ENCODE assay signal across 16 cellular contexts in the genomic region with DNA sequence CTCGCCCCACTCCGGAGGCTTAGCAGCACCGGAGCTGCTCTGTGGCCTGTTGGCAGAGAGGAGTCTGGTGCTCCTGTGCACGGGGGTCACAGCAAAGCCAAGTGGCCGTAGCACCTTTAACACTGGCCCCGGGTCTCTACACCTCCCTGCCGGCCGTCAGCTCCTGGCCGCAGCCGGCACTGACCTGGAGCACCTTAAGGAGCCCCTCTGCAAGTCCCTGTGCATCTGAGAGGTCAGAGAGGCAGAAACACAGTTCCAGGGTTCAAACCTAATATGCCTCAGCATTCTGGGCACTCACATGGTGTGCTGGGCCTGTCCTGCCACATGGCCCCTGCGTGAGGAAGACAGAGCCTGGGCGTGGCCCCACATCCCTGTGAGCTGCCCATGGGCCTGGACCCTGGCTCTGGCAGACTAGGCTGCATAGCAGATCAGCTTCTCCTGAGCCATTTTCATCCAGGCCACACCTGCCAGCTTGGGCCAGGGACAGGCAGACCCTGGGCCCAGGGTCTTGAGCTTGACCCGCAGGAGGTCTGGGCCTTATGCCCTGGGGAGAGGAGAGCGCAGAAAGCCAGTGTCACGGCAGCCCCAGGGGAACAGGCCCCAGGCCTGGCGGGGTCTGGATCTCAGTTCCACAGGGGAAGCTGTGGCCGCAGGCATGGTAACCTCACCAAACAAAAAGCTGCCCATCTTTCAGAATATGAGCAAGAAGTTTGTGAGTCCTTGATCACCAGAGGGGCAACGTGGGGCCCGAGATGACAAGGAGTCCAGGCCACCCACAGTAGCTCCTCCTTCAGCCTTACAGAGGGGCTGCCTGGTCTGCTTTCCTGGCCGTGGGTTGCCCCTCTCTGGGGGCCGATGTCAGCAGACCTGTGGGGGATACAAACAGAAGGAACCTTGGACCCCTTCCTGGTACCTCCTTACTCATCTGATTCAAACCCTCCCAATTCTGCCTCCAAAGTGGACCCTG.
DNase-seq lines count a peak whose midpoint lies in the region; ATAC-seq and TF ChIP-seq lines count a peak whose summit lies in the region.
"Had no signal": no experiment of that assay in that cellular context is flagged by ENCODE, and none has a peak within 500 bp of the region (broad histone marks: within the 10 kb centered on the region; RNA-seq: fewer than 3 reads in every experiment).

No MANE protein-coding gene starts in this region.

- peaks cover 3% of the 10 kb centered on the region for H3K79me1 ChIP-seq in mesenchymal stem cell (replicated peaks; ENCODE audit: low read length, poor library complexity, severe bottlenecking)

- H3K27me3 ChIP-seq in mesenchymal stem cell (ENCODE audit: control insufficient read depth in 1 of 2, insufficient read depth in 1 of 2, low read length in 2 of 2) (peaks cover 0 to 1% of the 10 kb centered on the region in 2 experiments), testis (no peaks in the 10 kb centered on the region)

- intact Hi-C loops in testis (cut with DNase I; ENCODE audit: low total_unique reads), result no loop called here

- H2BK15ac ChIP-seq in mesenchymal stem cell (ENCODE audit: low read depth, poor library complexity, severe bottlenecking), result no peak overlapping the region

- H3K18ac ChIP-seq in mesenchymal stem cell (ENCODE audit: low read depth in 1 of 2, low read length in 2 of 2), result peak overlapping the region in 1 of 2 experiments; percentile 52

- peak; percentile 26 for DNase-seq in activated T-cell treated with anti-CD3 and anti-CD28 coated beads, Interleukin-2, amount 50 U/mL, for 24 hours
- no peak for DNase-seq in activated T-cell treated with anti-CD3 and anti-CD28 coated beads, Interleukin-2, amount 50 U/mL, for 72 hours
- peak; percentile 42 for DNase-seq in SK-N-DZ (ENCODE audit: low spot score)
- DNase-seq in mesenchymal stem cell, result no peak
- peak; percentile 8 for DNase-seq in testis
- no peak for DNase-seq in stimulated activated CD4-positive, alpha-beta T cell treated with anti-CD3 and anti-CD28 coated beads, Interleukin-12 subunit alpha, Interleukin-12 subunit beta, amount 100 ng/mL, for 4 hours
- no peak for DNase-seq in NK-92 (lab: John Stamatoyannopoulos, UW; ENCODE audit: unreplicated experiment)
- DNase-seq: COR-L47; NCI-H187 treated with DMSO at 0.1 percent for 48 hours; NCI-H345; NCI-H526 treated with DMSO at 0.1 percent for 48 hours; NK-92 treated with Interleukin-12 subunit alpha and Interleukin-12 subunit beta, amount 100 ng/mL, for 24 hours had no signal

- TF ChIP-seq POLR2A in testis (IDR thresholded peaks at IDR 0.05), result no peak

- H4K8ac ChIP-seq in mesenchymal stem cell (ENCODE audit: low read length), result no peak overlapping the region

- no peak overlapping the region for H2AFZ ChIP-seq in mesenchymal stem cell (ENCODE audit: low read depth, low read length)

- H3K36me3 ChIP-seq in mesenchymal stem cell (ENCODE audit: control insufficient read depth in 1 of 2, insufficient read depth in 2 of 2, low read depth in 1 of 2, low read length in 2 of 2), result no peaks in the 10 kb centered on the region
- H3K36me3 ChIP-seq in testis (ENCODE audit: low read depth, missing control alignments), result no peaks in the 10 kb centered on the region

- H3K9me3 ChIP-seq in mesenchymal stem cell (ENCODE audit: control insufficient read depth, low read length), result peaks cover 3% of the 10 kb centered on the region
- H3K9me3 ChIP-seq in testis, result no peaks in the 10 kb centered on the region

- no peak overlapping the region for H3K4ac ChIP-seq in mesenchymal stem cell (ENCODE audit: low read depth in 1 of 2, low read length in 2 of 2)

- H3K9me3 Mint-ChIP-seq in activated T-cell treated with anti-CD3 and anti-CD28 coated beads, Interleukin-2, amount 50 U/mL, for 24 hours, result no peaks in the 10 kb centered on the region
- H3K9me3 Mint-ChIP-seq in activated T-cell treated with anti-CD3 and anti-CD28 coated beads, Interleukin-2, amount 50 U/mL, for 72 hours, result peaks cover 0 to 4% of the 10 kb centered on the region in 2 donors

- H3K27ac ChIP-seq in mesenchymal stem cell (ENCODE audit: low read length, poor library complexity, severe bottlenecking) (no peak overlapping the region), testis (no peak overlapping the region)
- H3K27ac ChIP-seq: HL-60, RWPE1 had no signal

- H2BK5ac ChIP-seq in mesenchymal stem cell (ENCODE audit: low read depth, low read length, poor library complexity, severe bottlenecking), result no peak overlapping the region

- H3K27me3 Mint-ChIP-seq in activated T-cell treated with anti-CD3 and anti-CD28 coated beads, Interleukin-2, amount 50 U/mL, for 24 hours, result no peaks in the 10 kb centered on the region
- no peaks in the 10 kb centered on the region for H3K27me3 Mint-ChIP-seq in activated T-cell treated with anti-CD3 and anti-CD28 coated beads, Interleukin-2, amount 50 U/mL, for 72 hours (ENCODE audit: low read depth)

- H3K36me3 Mint-ChIP-seq in activated T-cell treated with anti-CD3 and anti-CD28 coated beads, Interleukin-2, amount 50 U/mL, for 24 hours (ENCODE audit: low read depth), result no peaks in the 10 kb centered on the region
- H3K36me3 Mint-ChIP-seq in activated T-cell treated with anti-CD3 and anti-CD28 coated beads, Interleukin-2, amount 50 U/mL, for 72 hours (ENCODE audit: insufficient read depth in 2 of 2), result peaks cover 3 to 10% of the 10 kb centered on the region in 2 donors

- H3K4me3 Mint-ChIP-seq in activated T-cell treated with anti-CD3 and anti-CD28 coated beads, Interleukin-2, amount 50 U/mL, for 24 hours, result no peak overlapping the region
- H3K4me3 Mint-ChIP-seq in activated T-cell treated with anti-CD3 and anti-CD28 coated beads, Interleukin-2, amount 50 U/mL, for 72 hours, result no peak overlapping the region
- H3K4me3 Mint-ChIP-seq: CD14-positive monocyte had no signal

- no peak overlapping the region for H3K4me3 ChIP-seq in mesenchymal stem cell (ENCODE audit: insufficient read depth in 1 of 2, low read depth in 1 of 2, low read length in 2 of 2)
- H3K4me3 ChIP-seq in testis, result no peak overlapping the region

- WGBS in mesenchymal stem cell, result 92% methylated on average over 21 of the region's 21 CpGs
- 92% methylated on average over 17 of the region's 21 CpGs; no CpG with 5 or more reads in 1 of the 2 donors for WGBS in testis, 2 donors

- no peak overlapping the region for H3K4me2 ChIP-seq in mesenchymal stem cell (ENCODE audit: low read length, poor library complexity, severe bottlenecking)

- no peak overlapping the region for H3K9ac ChIP-seq in mesenchymal stem cell (ENCODE audit: low read length)

- peak overlapping the region in 1 of 2 experiments; percentile 5 for H3K14ac ChIP-seq in mesenchymal stem cell (ENCODE audit: low read length in 2 of 2)

- no peak overlapping the region for H2BK120ac ChIP-seq in mesenchymal stem cell (ENCODE audit: low read depth, low read length)

- H3K27ac Mint-ChIP-seq in activated T-cell treated with anti-CD3 and anti-CD28 coated beads, Interleukin-2, amount 50 U/mL, for 24 hours, result no peak overlapping the region
- no peak overlapping the region for H3K27ac Mint-ChIP-seq in activated T-cell treated with anti-CD3 and anti-CD28 coated beads, Interleukin-2, amount 50 U/mL, for 72 hours

- H2BK12ac ChIP-seq in mesenchymal stem cell (ENCODE audit: low read length in 2 of 2), result peak overlapping the region in 1 of 2 experiments; percentile 66

- H3K4me1 Mint-ChIP-seq in activated T-cell treated with anti-CD3 and anti-CD28 coated beads, Interleukin-2, amount 50 U/mL, for 24 hours (ENCODE audit: low read depth), result peaks cover 9% of the 10 kb centered on the region
- no peaks in the 10 kb centered on the region for H3K4me1 Mint-ChIP-seq in activated T-cell treated with anti-CD3 and anti-CD28 coated beads, Interleukin-2, amount 50 U/mL, for 72 hours (ENCODE audit: low read depth)
- H3K4me1 Mint-ChIP-seq: CD14-positive monocyte had no signal

- no peak for TF ChIP-seq CTCF in testis (IDR thresholded peaks at IDR 0.05)

- peak overlapping the region; percentile 73 for H4K91ac ChIP-seq in mesenchymal stem cell (ENCODE audit: low read length)

- ATAC-seq in activated T-cell treated with anti-CD3 and anti-CD28 coated beads, Interleukin-2, amount 50 U/mL, for 72 hours (replicated peaks in 1 of 2), result no peak
- no peak for ATAC-seq in GM19397 (IDR thresholded peaks at IDR 0.05; ENCODE audit: unreplicated experiment)

- H3K4me1 ChIP-seq in mesenchymal stem cell (ENCODE audit: control insufficient read depth, insufficient read depth, low read depth, low read length) (peaks cover 8% of the 10 kb centered on the region), testis (no peaks in the 10 kb centered on the region)

- no peak overlapping the region for H3K23ac ChIP-seq in mesenchymal stem cell (ENCODE audit: low read length in 2 of 2)

- H2AK5ac ChIP-seq in mesenchymal stem cell (ENCODE audit: low read length, severe bottlenecking), result no peak overlapping the region

Comparison
In these comparisons a context has a peak if more than half of its experiments do, and no peak if none do; other contexts are left out.
1. DNase-seq: peak in activated T-cell treated with anti-CD3 and anti-CD28 coated beads, Interleukin-2, amount 50 U/mL, for 24 hours (single experiment), SK-N-DZ (single experiment) and testis (single experiment); none in activated T-cell treated with anti-CD3 and anti-CD28 coated beads, Interleukin-2, amount 50 U/mL, for 72 hours (0 of 2), mesenchymal stem cell (single experiment), stimulated activated CD4-positive, alpha-beta T cell treated with anti-CD3 and anti-CD28 coated beads, Interleukin-12 subunit alpha, Interleukin-12 subunit beta, amount 100 ng/mL, for 4 hours (single experiment) and NK-92 (single experiment).